18 cellular contexts compared by ENCODE assay signal in genomic region chr4:174111350-174111888, GRCh38.
DNase-seq lines count a peak whose midpoint lies in the region; ATAC-seq and TF ChIP-seq lines count a peak whose summit lies in the region.
"Had no signal": no experiment of that assay in that cellular context is flagged by ENCODE, and none has a peak within 500 bp of the region (broad histone marks: within the 10 kb centered on the region; RNA-seq: fewer than 3 reads in every experiment).

No MANE protein-coding gene starts in this region.

- no peak overlapping the region for H3K4me3 Mint-ChIP-seq in Calu3 (ENCODE audit: low read depth, unreplicated experiment)

- TF ChIP-seq POLR2A in esophagus muscularis mucosa (IDR thresholded peaks at IDR 0.05; ENCODE audit: low read depth) = no peak
- no peak for TF ChIP-seq POLR2A in right lobe of liver (IDR thresholded peaks at IDR 0.05)

- H3K27ac ChIP-seq in HEK293 (ENCODE audit: extremely low read depth, low read depth, low read length) = no peak overlapping the region
- H3K27ac ChIP-seq in esophagus muscularis mucosa (replicated peaks in 1 of 4) = peak overlapping the region in 3 of 4 donors; percentile 2 to 27 (median 22)
- peak overlapping the region; percentile 31 for H3K27ac ChIP-seq in muscle layer of duodenum (ENCODE audit: low read length)
- H3K27ac ChIP-seq in right lobe of liver = no peak overlapping the region

- ATAC-seq in right lobe of liver = no peak
- no peak for ATAC-seq in HG03095 (IDR thresholded peaks at IDR 0.05; ENCODE audit: unreplicated experiment)
- ATAC-seq: Panc1, Right ventricle myocardium inferior had no signal

- H3K9me3 ChIP-seq in HEK293 (ENCODE audit: control insufficient read depth, insufficient read depth, low read depth, low read length) = no peaks in the 10 kb centered on the region
- no peaks in the 10 kb centered on the region for H3K9me3 ChIP-seq in esophagus muscularis mucosa
- H3K9me3 ChIP-seq in muscle layer of duodenum (ENCODE audit: control insufficient read depth in 1 of 2, low read length in 2 of 2) = no peaks in the 10 kb centered on the region
- H3K9me3 ChIP-seq in right lobe of liver = no peaks in the 10 kb centered on the region
- H3K9me3 ChIP-seq: MG63 had no signal

- DNase-seq in NCI-H748 (lab: John Stamatoyannopoulos, UW; ENCODE audit: unreplicated experiment) (peak; percentile 84), esophagus muscularis mucosa (ENCODE audit: extremely low spot score) (no peak), right lobe of liver (no peak), Calu3 (no peak), retina (no peak)
- DNase-seq: AML-193, DMS79 treated with DMSO at 0.1 percent for 48 hours, GDM1, MG63, NCI-H1436, NCI-H2029 treated with DMSO at 0.1 percent for 48 hours, NCI-H2227 treated with DMSO at 0.1 percent for 48 hours, NCI-H526 treated with DMSO at 0.1 percent for 48 hours had no signal

- POLR2A ChIA-PET in HEK293 (lab: Yijun Ruan, JAX) = no interaction called here

- H3K4me1 ChIP-seq in HEK293 (ENCODE audit: control insufficient read depth, insufficient read depth, low read length) = no peaks in the 10 kb centered on the region
- H3K4me1 ChIP-seq in esophagus muscularis mucosa = peaks cover 0 to 31% (median 16%) of the 10 kb centered on the region in 4 donors
- H3K4me1 ChIP-seq in muscle layer of duodenum (ENCODE audit: control insufficient read depth in 1 of 2, insufficient read depth in 2 of 2, low read length in 2 of 2) = peaks cover 0 to 9% of the 10 kb centered on the region in 2 donors
- H3K4me1 ChIP-seq in right lobe of liver = no peaks in the 10 kb centered on the region

- no peaks in the 10 kb centered on the region for H3K36me3 Mint-ChIP-seq in Calu3 (ENCODE audit: insufficient read depth, unreplicated experiment)

- WGBS in esophagus muscularis mucosa = 62% methylated on average over 2 of the region's 2 CpGs
- WGBS in right lobe of liver (ENCODE audit: insufficient coverage, low coverage, low lambda C conversion rate, missing lambda C conversion rate) = 39% methylated on average over 2 of the region's 2 CpGs

- H3K36me3 ChIP-seq in HEK293 (ENCODE audit: control insufficient read depth in 2 of 2, insufficient read depth in 1 of 2, low read length in 2 of 2) (no peaks in the 10 kb centered on the region), esophagus muscularis mucosa (no peaks in the 10 kb centered on the region), muscle layer of duodenum (ENCODE audit: control insufficient read depth in 1 of 2, insufficient read depth in 2 of 2, low read length in 2 of 2) (no peaks in the 10 kb centered on the region), right lobe of liver (no peaks in the 10 kb centered on the region)
- H3K36me3 ChIP-seq: MG63 had no signal

- H3K27ac Mint-ChIP-seq in Calu3 (ENCODE audit: unreplicated experiment) = no peak overlapping the region

- peaks cover 2% of the 10 kb centered on the region for H3K9me3 Mint-ChIP-seq in Calu3 (ENCODE audit: low read depth, unreplicated experiment)

- H3K4me3 ChIP-seq in HEK293 (ENCODE audit: low read depth, low read length) = no peak overlapping the region
- no peak overlapping the region for H3K4me3 ChIP-seq in esophagus muscularis mucosa
- H3K4me3 ChIP-seq in muscle layer of duodenum (ENCODE audit: low read depth in 1 of 2, low read length in 2 of 2) = no peak overlapping the region
- H3K4me3 ChIP-seq in right lobe of liver = no peak overlapping the region
- H3K4me3 ChIP-seq: MG63 had no signal

- intact Hi-C loops in esophagus muscularis mucosa (cut with DNase I) (no loop called here), right lobe of liver (cut with DNase I) (no loop called here), Calu3 (cut with micrococcal nuclease; ENCODE audit: unreplicated experiment) (no loop called here)

- H3K27me3 ChIP-seq in esophagus muscularis mucosa = no peaks in the 10 kb centered on the region
- no peaks in the 10 kb centered on the region for H3K27me3 ChIP-seq in muscle layer of duodenum (ENCODE audit: low read depth, low read length)
- H3K27me3 ChIP-seq in right lobe of liver = no peaks in the 10 kb centered on the region

- TF ChIP-seq EP300 in esophagus muscularis mucosa (IDR thresholded peaks at IDR 0.05) = no peak

- H3K27me3 Mint-ChIP-seq in Calu3 (ENCODE audit: unreplicated experiment) = peaks cover 15% of the 10 kb centered on the region

- TF ChIP-seq CTCF in HEK293 (tag by site-specific recombination; IDR thresholded peaks at IDR 0.05) = no peak
- TF ChIP-seq CTCF in esophagus muscularis mucosa (IDR thresholded peaks at IDR 0.05) = no peak
- no peak for TF ChIP-seq CTCF in right lobe of liver (IDR thresholded peaks at IDR 0.05)
- TF ChIP-seq CTCF in Calu3 (IDR thresholded peaks at IDR 0.05; ENCODE audit: unreplicated experiment) = no peak

- CTCF ChIA-PET in HEK293 (lab: Yijun Ruan, JAX) = interaction anchor here (0.6 to 1.5 kb wide), 3 partner anchors 9 to 605 kb away, joined by 3 to 5 read pairs (median 3); no protein-coding TSS in a partner anchor
- CTCF ChIA-PET in Calu3 (lab: Charles Lee) = no interaction called here

- no TSS peak for BruUV-seq in Calu3 (replicated peaks; lab: Mats Ljungman, UMichigan)

- H3K4me1 Mint-ChIP-seq in Calu3 (ENCODE audit: low read depth, unreplicated experiment) = no peaks in the 10 kb centered on the region

TF ChIP-seq in HEK293, 187 proteins besides CTCF, POLR2A, EP300 and RAD21:
- TF ChIP-seq PRDM4 (tag by site-specific recombination; IDR thresholded peaks at IDR 0.05) = 0 out of 2 replicates have a peak, but pooled peaks have one; percentile 41
- TF ChIP-seq ZNF843 (tag by site-specific recombination; IDR thresholded peaks at IDR 0.05) = peak; percentile 50; the same call in 1 of the 2 replicates
- peak; percentile 94 for TF ChIP-seq SP7 (tag by site-specific recombination; IDR thresholded peaks at IDR 0.05)
- TF ChIP-seq FEZF1 (tag by site-specific recombination; IDR thresholded peaks at IDR 0.05) = peak; percentile 45; the same call in 1 of the 2 replicates
- TF ChIP-seq ZNF24 (tag by site-specific recombination; IDR thresholded peaks at IDR 0.05) = no peak
- TF ChIP-seq ZFP37 (tag by site-specific recombination; IDR thresholded peaks at IDR 0.05) = no peak
- no peak for TF ChIP-seq ZNF211 (tag by site-specific recombination; IDR thresholded peaks at IDR 0.05; ENCODE audit: low read depth)
- peak; percentile 81 for TF ChIP-seq OSR2 (tag by site-specific recombination; IDR thresholded peaks at IDR 0.05)
- peak; percentile 76; the same call in 1 of the 2 replicates for TF ChIP-seq TCF7L2 (IDR thresholded peaks at IDR 0.05; ENCODE audit: borderline replicate concordance, low read depth, low read length)
- TF ChIP-seq PRDM6 (tag by site-specific recombination; IDR thresholded peaks at IDR 0.05) = peak; percentile 28; the same call in 1 of the 2 replicates
- peak; percentile 62 for TF ChIP-seq WT1 (tag by site-specific recombination; IDR thresholded peaks at IDR 0.05)
- 0 out of 2 replicates have a peak, but pooled peaks have one; percentile 31 for TF ChIP-seq GLI2 (tag by site-specific recombination; IDR thresholded peaks at IDR 0.05; ENCODE audit: borderline replicate concordance, low read depth)

Comparison
In these comparisons a context has a peak if more than half of its experiments do, and no peak if none do; other contexts are left out.
1. H3K27ac ChIP-seq: peak in esophagus muscularis mucosa (3 of 4) and muscle layer of duodenum (single experiment); none in HEK293 (single experiment) and right lobe of liver (0 of 3).